In genomic region chr11:2743427-2744110, GRCh38 we compare ENCODE assay signal across 18 cellular contexts. TPM values are rescaled to one million over a fixed set of nuclear protein-coding genes. Genes with fewer than 3 reads are reported as not detected.
DNase-seq lines count a peak whose midpoint lies in the region; TF ChIP-seq lines count a peak whose summit lies in the region.
"Had no signal": no experiment of that assay in that cellular context is flagged by ENCODE, and none has a peak within 500 bp of the region (broad histone marks: within the 10 kb centered on the region; RNA-seq: fewer than 3 reads in every experiment).

No MANE protein-coding gene starts in this region.

- no peaks in the 10 kb centered on the region for H3K79me2 ChIP-seq in OCI-LY7 (ENCODE audit: insufficient read depth, low read depth, low read length)

- no peaks in the 10 kb centered on the region for H3K9me2 ChIP-seq in OCI-LY7 (ENCODE audit: insufficient read depth, low read length)

- CTCF ChIA-PET in OCI-LY7 (lab: Charles Lee; ENCODE audit: unreplicated experiment): no interaction called here

- H4K20me1 ChIP-seq in OCI-LY7 (ENCODE audit: insufficient read depth, low read length): no peaks in the 10 kb centered on the region
- H4K20me1 ChIP-seq: BLaER1 had no signal

- H3K4me2 ChIP-seq in OCI-LY7 (ENCODE audit: low read length): no peak overlapping the region
- H3K4me2 ChIP-seq: BLaER1 had no signal

- intact Hi-C loops in OCI-LY7 (cut with micrococcal nuclease; ENCODE audit: unreplicated experiment): no loop called here

- H3K4me1 Mint-ChIP-seq in chondrocyte (ENCODE audit: low read depth): peaks cover 14% of the 10 kb centered on the region
- peaks cover 38% of the 10 kb centered on the region for H3K4me1 Mint-ChIP-seq in nephron progenitor cell
- peaks cover 29% of the 10 kb centered on the region for H3K4me1 Mint-ChIP-seq in type B pancreatic cell (ENCODE audit: unreplicated experiment)

- no peak overlapping the region for H3K27ac ChIP-seq in OCI-LY7 (ENCODE audit: low read depth, low read length, poor library complexity, severe bottlenecking)
- H3K27ac ChIP-seq: BLaER1, HL-60 had no signal

- H3K36me3 Mint-ChIP-seq in chondrocyte (ENCODE audit: low read depth) (no peaks in the 10 kb centered on the region), nephron progenitor cell (ENCODE audit: low read depth) (no peaks in the 10 kb centered on the region), type B pancreatic cell (no peaks in the 10 kb centered on the region)

- no peaks in the 10 kb centered on the region for H3K4me1 ChIP-seq in OCI-LY7 (ENCODE audit: insufficient read depth, low read length, poor library complexity, severe bottlenecking)

- H2AFZ ChIP-seq in OCI-LY7 (ENCODE audit: low read length): no peak overlapping the region

- no TSS peak for BruUV-seq in OCI-LY7 (replicated peaks; lab: Mats Ljungman, UMichigan)

- TF ChIP-seq CTCF in chondrocyte (IDR thresholded peaks at IDR 0.05): no peak
- no peak for TF ChIP-seq CTCF in nephron progenitor cell (IDR thresholded peaks at IDR 0.05)
- TF ChIP-seq CTCF in type B pancreatic cell (conservative IDR thresholded peaks at IDR 0.05): no peak
- TF ChIP-seq CTCF in OCI-LY7 (conservative IDR thresholded peaks at IDR 0.05; ENCODE audit: low read length): no peak

- H3K27ac Mint-ChIP-seq in chondrocyte (ENCODE audit: unreplicated experiment) (no peak overlapping the region), nephron progenitor cell (peak overlapping the region; percentile 22), type B pancreatic cell (peak overlapping the region; percentile 80)

- H3K27me3 Mint-ChIP-seq in chondrocyte (ENCODE audit: low read depth) (peaks cover 3% of the 10 kb centered on the region), nephron progenitor cell (ENCODE audit: low read depth, poor library complexity) (peaks cover 23% of the 10 kb centered on the region), type B pancreatic cell (no peaks in the 10 kb centered on the region)

- H3K4me3 ChIP-seq in OCI-LY7 (ENCODE audit: low read depth, low read length, poor library complexity, severe bottlenecking): no peak overlapping the region
- H3K4me3 ChIP-seq: BLaER1, K562 had no signal

- no peaks in the 10 kb centered on the region for H3K9me3 Mint-ChIP-seq in chondrocyte (ENCODE audit: low read depth)
- peaks cover 3% of the 10 kb centered on the region for H3K9me3 Mint-ChIP-seq in nephron progenitor cell
- H3K9me3 Mint-ChIP-seq in type B pancreatic cell: no peaks in the 10 kb centered on the region

- no peaks in the 10 kb centered on the region for H3K36me3 ChIP-seq in OCI-LY7 (ENCODE audit: insufficient read depth, low read length)
- H3K36me3 ChIP-seq: BLaER1 had no signal

- no peaks in the 10 kb centered on the region for H3K9me3 ChIP-seq in OCI-LY7 (ENCODE audit: low read length)
- H3K9me3 ChIP-seq: BLaER1 had no signal

- POLR2A ChIA-PET in OCI-LY7 (lab: Charles Lee): no interaction called here

- no peak overlapping the region for H3K4me3 Mint-ChIP-seq in chondrocyte (ENCODE audit: unreplicated experiment)
- no peak overlapping the region for H3K4me3 Mint-ChIP-seq in nephron progenitor cell
- H3K4me3 Mint-ChIP-seq in type B pancreatic cell: peak overlapping the region; percentile 25

- peak; percentile 2 for DNase-seq in activated naive CD4-positive, alpha-beta T cell treated with anti-CD3 and anti-CD28 coated beads, Interleukin-2, amount 50 U/mL, for 16 hours
- DNase-seq in activated naive CD4-positive, alpha-beta T cell treated with Interleukin-2 at 50 U/mL for 16 hours: no peak
- peak; percentile 68 for DNase-seq in chondrocyte (ENCODE audit: low spot score)
- peak; percentile 4 for DNase-seq in nephron progenitor cell
- no peak for DNase-seq in type B pancreatic cell (ENCODE audit: extremely low spot score, unreplicated experiment)
- DNase-seq in OCI-LY7 (ENCODE audit: low spot score): no peak
- DNase-seq in nucleus accumbens (lab: John Stamatoyannopoulos, UW): no peak
- DNase-seq in NCI-H446 treated with DMSO at 0.1 percent for 48 hours (lab: John Stamatoyannopoulos, UW): no peak
- DNase-seq: 8988T, GOT3, NCI-H1048, NCI-H146, NCI-H2227 treated with DMSO at 0.1 percent for 48 hours, NCI-H69, PC-3 had no signal

RNA-seq across cellular contexts. Expression of gene KCNQ1OT1, which starts 43.8 kb away (rescaled TPM):
- 2.5 to 8.5 TPM (median 2.7 TPM) in 3 replicates for total RNA-seq in chondrocyte
- total RNA-seq in type B pancreatic cell (ENCODE audit: low replicate concordance): 3.3 and 7.0 TPM in 2 replicates
- 2.5 and 2.9 TPM in 2 replicates for total RNA-seq in OCI-LY7 (2014; rRNA removed; shearing (Covaris generic))
- total RNA-seq in OCI-LY7 (2022): 3.4 TPM in 2 replicates

Comparison
In these comparisons a context has a peak if more than half of its experiments do, and no peak if none do; other contexts are left out.
1. DNase-seq: peak in activated naive CD4-positive, alpha-beta T cell treated with anti-CD3 and anti-CD28 coated beads, Interleukin-2, amount 50 U/mL, for 16 hours (single experiment), chondrocyte (single experiment) and nephron progenitor cell (single experiment); none in activated naive CD4-positive, alpha-beta T cell treated with Interleukin-2 at 50 U/mL for 16 hours (single experiment), type B pancreatic cell (single experiment), OCI-LY7 (single experiment), nucleus accumbens (0 of 56) and NCI-H446 treated with DMSO at 0.1 percent for 48 hours (single experiment).